In genomic region chrX:48996969-48997368, GRCh38 we compare ENCODE assay signal across 24 cellular contexts. TPM values are rescaled to one million over a fixed set of nuclear protein-coding genes. Genes with fewer than 3 reads are reported as not detected.
A peak's percentile ranks its signal among the peaks of the same experiment; 100 is the strongest.
DNase-seq lines count a peak whose midpoint lies in the region; ATAC-seq, FAIRE-seq and TF ChIP-seq lines count a peak whose summit lies in the region.
"Had no signal": no experiment of that assay in that cellular context is flagged by ENCODE, and none has a peak within 500 bp of the region (broad histone marks: within the 10 kb centered on the region; RNA-seq: fewer than 3 reads in every experiment).

No MANE protein-coding gene starts in this region.

- H4K20me1 ChIP-seq in endothelial cell of umbilical vein (replicated peaks; ENCODE audit: control insufficient read depth, extremely low read depth, insufficient read depth, low read length), result no peaks in the 10 kb centered on the region

- no peak overlapping the region for H3K4me2 ChIP-seq in endothelial cell of umbilical vein (ENCODE audit: insufficient read depth, low read length)

- H3K27me3 ChIP-seq in endothelial cell of umbilical vein (ENCODE audit: control insufficient read depth in 2 of 2, insufficient read depth in 2 of 2, low read length in 2 of 2), result no peaks in the 10 kb centered on the region
- H3K27me3 ChIP-seq: body of pancreas, ovary, Peyer's patch, sigmoid colon, tibial nerve had no signal

- no peak overlapping the region for H3K27ac ChIP-seq in endothelial cell of umbilical vein (ENCODE audit: insufficient read depth, low read depth, low read length)
- H3K27ac ChIP-seq: body of pancreas, heart right ventricle, ovary, Peyer's patch, sigmoid colon, tibial nerve had no signal

- intact Hi-C loops in natural killer cell (cut with micrococcal nuclease), result no loop called here
- intact Hi-C loops in endothelial cell of umbilical vein (cut with micrococcal nuclease), result no loop called here
- intact Hi-C loops in cardiac septum (cut with DNase I), result no loop called here

- no peak for TF ChIP-seq CTCF in natural killer cell (IDR thresholded peaks at IDR 0.05)
- TF ChIP-seq CTCF in endothelial cell of umbilical vein (IDR thresholded peaks at IDR 0.05; ENCODE audit: extremely low read depth in 1 of 2, insufficient read depth in 1 of 2, low read depth in 1 of 2, low read length in 2 of 2), result no peak

- ATAC-seq in natural killer cell treated with Interleukin-12 subunit alpha and Interleukin-12 subunit beta and Interleukin-15 and Interleukin-18, amount 100 ng/mL, for 72 hours, result no peak
- ATAC-seq in natural killer cell (no peak), HG02870 (IDR thresholded peaks at IDR 0.05; ENCODE audit: unreplicated experiment) (no peak)
- no peak for ATAC-seq in stimulated activated memory B cell treated with anti-CD40 and anti-IgM and Interleukin-4, amounts not matched to agents 10 μg/mL and 1 μg/mL and 100 μg/mL, for 72 hours
- ATAC-seq: body of pancreas, heart right ventricle had no signal

- no peak overlapping the region for H3K4me3 ChIP-seq in endothelial cell of umbilical vein (replicated peaks in 1 of 3; ENCODE audit: insufficient read depth in 1 of 3, low read depth in 1 of 3, low read length in 3 of 3)
- H3K4me3 ChIP-seq: body of pancreas, heart right ventricle, lung, ovary, Peyer's patch, sigmoid colon, tibial nerve had no signal

- H3K79me2 ChIP-seq in endothelial cell of umbilical vein (ENCODE audit: control insufficient read depth, insufficient read depth, low read length), result peaks cover 8% of the 10 kb centered on the region

- FAIRE-seq in endothelial cell of umbilical vein (lab: Jason Lieb, UNC), result no peak
- FAIRE-seq: colon, endometrium, TTC549 had no signal

- H3K4me1 Mint-ChIP-seq in natural killer cell treated with Interleukin-12 subunit alpha and Interleukin-12 subunit beta and Interleukin-15 and Interleukin-18, amount 100 ng/mL, for 72 hours (ENCODE audit: low read depth in 2 of 2), result peaks cover 29 to 31% of the 10 kb centered on the region in 2 donors
- H3K4me1 Mint-ChIP-seq in natural killer cell, result peaks cover 21 to 45% of the 10 kb centered on the region in 2 donors
- H3K4me1 Mint-ChIP-seq in stimulated activated memory B cell treated with anti-CD40 and anti-IgM and Interleukin-4, amounts not matched to agents 10 μg/mL and 1 μg/mL and 100 μg/mL, for 72 hours, result peaks cover 38% of the 10 kb centered on the region

- H3K36me3 Mint-ChIP-seq in natural killer cell treated with Interleukin-12 subunit alpha and Interleukin-12 subunit beta and Interleukin-15 and Interleukin-18, amount 100 ng/mL, for 72 hours, result peaks cover 33% of the 10 kb centered on the region
- H3K36me3 Mint-ChIP-seq in natural killer cell, result no peaks in the 10 kb centered on the region
- H3K36me3 Mint-ChIP-seq in stimulated activated memory B cell treated with anti-CD40 and anti-IgM and Interleukin-4, amounts not matched to agents 10 μg/mL and 1 μg/mL and 100 μg/mL, for 72 hours, result peaks cover 62% of the 10 kb centered on the region

- peaks cover 0 to 20% of the 10 kb centered on the region in 2 experiments for H3K36me3 ChIP-seq in endothelial cell of umbilical vein (ENCODE audit: control insufficient read depth in 2 of 2, extremely low read depth in 1 of 2, insufficient read depth in 2 of 2, low read length in 2 of 2)
- H3K36me3 ChIP-seq: ovary had no signal

- peaks cover 3% of the 10 kb centered on the region for H3K4me1 ChIP-seq in endothelial cell of umbilical vein (ENCODE audit: control insufficient read depth, extremely low read depth, insufficient read depth, low read length)

- peak overlapping the region; percentile 13 for H3K4me3 Mint-ChIP-seq in natural killer cell treated with Interleukin-12 subunit alpha and Interleukin-12 subunit beta and Interleukin-15 and Interleukin-18, amount 100 ng/mL, for 72 hours
- no peak overlapping the region for H3K4me3 Mint-ChIP-seq in natural killer cell
- no peak overlapping the region for H3K4me3 Mint-ChIP-seq in stimulated activated memory B cell treated with anti-CD40 and anti-IgM and Interleukin-4, amounts not matched to agents 10 μg/mL and 1 μg/mL and 100 μg/mL, for 72 hours
- H3K4me3 Mint-ChIP-seq: activated naive CD8-positive, alpha-beta T cell had no signal

- peak overlapping the region in 1 of 2 donors; percentile 5 for H3K27ac Mint-ChIP-seq in natural killer cell treated with Interleukin-12 subunit alpha and Interleukin-12 subunit beta and Interleukin-15 and Interleukin-18, amount 100 ng/mL, for 72 hours
- no peak overlapping the region for H3K27ac Mint-ChIP-seq in natural killer cell
- H3K27ac Mint-ChIP-seq in stimulated activated memory B cell treated with anti-CD40 and anti-IgM and Interleukin-4, amounts not matched to agents 10 μg/mL and 1 μg/mL and 100 μg/mL, for 72 hours, result peak overlapping the region; percentile 28

- POLR2A ChIA-PET in endothelial cell of umbilical vein (lab: Charles Lee), result no interaction called here

- no peak overlapping the region for H3K9ac ChIP-seq in endothelial cell of umbilical vein (replicated peaks; ENCODE audit: extremely low read depth, insufficient read depth, low read length)

- dilution Hi-C loops in endothelial cell of umbilical vein (cut with MboI; ENCODE audit: extremely low pct_ligation_motif_present, low sequenced_read_pairs), result no loop called here

- no peaks in the 10 kb centered on the region for H3K9me1 ChIP-seq in endothelial cell of umbilical vein (replicated peaks; ENCODE audit: control insufficient read depth, extremely low read depth, insufficient read depth, low read length)

- CTCF ChIA-PET in endothelial cell of umbilical vein (lab: Charles Lee), result no interaction called here

- no peaks in the 10 kb centered on the region for H3K9me3 Mint-ChIP-seq in natural killer cell treated with Interleukin-12 subunit alpha and Interleukin-12 subunit beta and Interleukin-15 and Interleukin-18, amount 100 ng/mL, for 72 hours
- no peaks in the 10 kb centered on the region for H3K9me3 Mint-ChIP-seq in natural killer cell
- peaks cover 3% of the 10 kb centered on the region for H3K9me3 Mint-ChIP-seq in stimulated activated memory B cell treated with anti-CD40 and anti-IgM and Interleukin-4, amounts not matched to agents 10 μg/mL and 1 μg/mL and 100 μg/mL, for 72 hours

- no TSS peak for BruUV-seq in endothelial cell of umbilical vein (replicated peaks; lab: Mats Ljungman, UMichigan)

- no peak for TF ChIP-seq POLR2A in endothelial cell of umbilical vein (IDR thresholded peaks at IDR 0.05; ENCODE audit: low read depth, low read length)

- no peaks in the 10 kb centered on the region for H3K9me3 ChIP-seq in endothelial cell of umbilical vein (replicated peaks; ENCODE audit: control insufficient read depth, insufficient read depth, low read length)
- H3K9me3 ChIP-seq: body of pancreas, heart right ventricle, ovary, Peyer's patch, sigmoid colon, tibial nerve had no signal

- DNase-seq in natural killer cell treated with Interleukin-12 subunit alpha and Interleukin-12 subunit beta and Interleukin-15 and Interleukin-18, amount 100 ng/mL, for 72 hours (ENCODE audit: low spot score), result no peak
- no peak for DNase-seq in natural killer cell
- peak; percentile 1 for DNase-seq in endothelial cell of umbilical vein (ENCODE audit: low read depth, low spot score)
- no peak for DNase-seq in NCI-H1694 treated with DMSO at 0.1 percent for 48 hours (lab: John Stamatoyannopoulos, UW)
- DNase-seq in cardiac septum (ENCODE audit: low spot score), result no peak
- DNase-seq: activated CD4-positive, alpha-beta T cell treated with anti-CD3 and anti-CD28 coated beads, Interleukin-2, amount 50 U/mL, for 4 hours; body of pancreas; CD8-positive, alpha-beta memory T cell; heart right ventricle; islet precursor cell; NCI-H748 treated with DMSO at 0.1 percent for 48 hours; Peyer's patch; sigmoid colon; stimulated activated naive CD4-positive, alpha-beta T cell treated with Interleukin-2 at 50 U/mL for 16 hours had no signal

- H3K27me3 Mint-ChIP-seq in natural killer cell treated with Interleukin-12 subunit alpha and Interleukin-12 subunit beta and Interleukin-15 and Interleukin-18, amount 100 ng/mL, for 72 hours, result peaks cover 0 to 2% of the 10 kb centered on the region in 2 donors
- no peaks in the 10 kb centered on the region for H3K27me3 Mint-ChIP-seq in natural killer cell (ENCODE audit: low read depth in 2 of 2)
- no peaks in the 10 kb centered on the region for H3K27me3 Mint-ChIP-seq in stimulated activated memory B cell treated with anti-CD40 and anti-IgM and Interleukin-4, amounts not matched to agents 10 μg/mL and 1 μg/mL and 100 μg/mL, for 72 hours
- H3K27me3 Mint-ChIP-seq: activated naive CD8-positive, alpha-beta T cell had no signal

- no peak overlapping the region for H2AFZ ChIP-seq in endothelial cell of umbilical vein (ENCODE audit: low read depth, low read length)

RNA-seq across cellular contexts. Expression of gene GRIPAP1, which starts 5.1 kb away (rescaled TPM):
- total RNA-seq in natural killer cell treated with Interleukin-12 subunit alpha and Interleukin-12 subunit beta and Interleukin-15 and Interleukin-18, amount 100 ng/mL, for 72 hours, result 100 to 1,000 TPM in 1 of 2 donors, 10 to 100 TPM in 1; 97.8 to 143 TPM
- total RNA-seq in natural killer cell (100 to 1,000 TPM; 120 to 141 (median 131) TPM), endothelial cell of umbilical vein (48.5 and 49.4 TPM in 2 replicates), cardiac septum (24.9 TPM)
- 44.6 TPM for polyA plus RNA-seq in PFSK-1 (2012; ENCODE audit: insufficient read length, low read depth)
- polyA plus RNA-seq in endothelial cell of umbilical vein, result 19.0 and 25.3 TPM in 2 replicates
- polyA plus RNA-seq in endothelial cell of umbilical vein (2011; cell fraction: cytosol; rRNA removed), result 25.4 and 27.1 TPM in 2 replicates
- polyA plus RNA-seq in endothelial cell of umbilical vein (2011; cell fraction: nucleus; rRNA removed), result 136 and 138 TPM in 2 replicates
- polyA plus RNA-seq in endothelial cell of umbilical vein (2012), result 32.3 and 37.9 TPM in 2 replicates
- polyA minus RNA-seq in endothelial cell of umbilical vein, result 37.6 and 39.8 TPM in 2 replicates
- 14.7 TPM for polyA minus RNA-seq in endothelial cell of umbilical vein (2011; cell fraction: cytosol; rRNA and poly(A)+ RNA removed)
- polyA minus RNA-seq in endothelial cell of umbilical vein (2011; cell fraction: nucleus; rRNA and poly(A)+ RNA removed), result 26.2 and 39.1 TPM in 2 replicates

RNA-seq across cellular contexts. Expression of gene KCND1, which starts 25.3 kb away (rescaled TPM):
- total RNA-seq in natural killer cell treated with Interleukin-12 subunit alpha and Interleukin-12 subunit beta and Interleukin-15 and Interleukin-18, amount 100 ng/mL, for 72 hours, result 1 to 10 TPM; 3.3 to 6.2 TPM
- total RNA-seq in natural killer cell (1 to 10 TPM; 2.7 to 3.6 (median 3.0) TPM), endothelial cell of umbilical vein (0.67 and 1.3 TPM in 2 replicates), cardiac septum (0.27 TPM)
- 4.0 TPM for polyA plus RNA-seq in PFSK-1 (2012; ENCODE audit: insufficient read length, low read depth)
- 0.54 and 1.1 TPM in 2 replicates for polyA plus RNA-seq in endothelial cell of umbilical vein
- polyA plus RNA-seq in endothelial cell of umbilical vein (2011; cell fraction: cytosol; rRNA removed), result 0.34 and 0.63 TPM in 2 replicates
- polyA plus RNA-seq in endothelial cell of umbilical vein (2011; cell fraction: nucleus; rRNA removed), result 3.6 and 4.8 TPM in 2 replicates
- polyA plus RNA-seq in endothelial cell of umbilical vein (2012), result 1.0 and 1.6 TPM in 2 replicates
- 0.66 and 1.5 TPM in 2 replicates for polyA minus RNA-seq in endothelial cell of umbilical vein
- 0.41 TPM for polyA minus RNA-seq in endothelial cell of umbilical vein (2011; cell fraction: cytosol; rRNA and poly(A)+ RNA removed)
- 0.82 and 1.8 TPM in 2 replicates for polyA minus RNA-seq in endothelial cell of umbilical vein (2011; cell fraction: nucleus; rRNA and poly(A)+ RNA removed)

RNA-seq across cellular contexts. Expression of gene OTUD5, which starts 39.6 kb away (rescaled TPM):
- 10 to 100 TPM; 75.8 to 79.9 TPM for total RNA-seq in natural killer cell treated with Interleukin-12 subunit alpha and Interleukin-12 subunit beta and Interleukin-15 and Interleukin-18, amount 100 ng/mL, for 72 hours
- 100 to 1,000 TPM in 1 of 3 donors, 10 to 100 TPM in 2; 92.2 to 106 (median 92.5) TPM for total RNA-seq in natural killer cell
- 85.9 TPM for polyA plus RNA-seq in PFSK-1 (2012; ENCODE audit: insufficient read length, low read depth)
- 41.0 and 44.3 TPM in 2 replicates for total RNA-seq in endothelial cell of umbilical vein
- 44.6 and 46.3 TPM in 2 replicates for polyA plus RNA-seq in endothelial cell of umbilical vein
- polyA plus RNA-seq in endothelial cell of umbilical vein (2011; cell fraction: cytosol; rRNA removed), result 39.1 and 43.8 TPM in 2 replicates
- 113 and 124 TPM in 2 replicates for polyA plus RNA-seq in endothelial cell of umbilical vein (2011; cell fraction: nucleus; rRNA removed)
- polyA plus RNA-seq in endothelial cell of umbilical vein (2012), result 50.2 and 50.7 TPM in 2 replicates
- polyA minus RNA-seq in endothelial cell of umbilical vein, result 69.9 and 98.0 TPM in 2 replicates
- polyA minus RNA-seq in endothelial cell of umbilical vein (2011; cell fraction: cytosol; rRNA and poly(A)+ RNA removed), result 59.3 TPM
- 25.3 and 29.0 TPM in 2 replicates for polyA minus RNA-seq in endothelial cell of umbilical vein (2011; cell fraction: nucleus; rRNA and poly(A)+ RNA removed)
- 29.1 TPM for total RNA-seq in cardiac septum

RNA-seq across cellular contexts. Expression of gene TFE3, which starts 46.2 kb away (rescaled TPM):
- total RNA-seq in natural killer cell treated with Interleukin-12 subunit alpha and Interleukin-12 subunit beta and Interleukin-15 and Interleukin-18, amount 100 ng/mL, for 72 hours, result 10 to 100 TPM; 38.6 to 45.6 TPM
- total RNA-seq in natural killer cell (10 to 100 TPM; 43.8 to 57.5 (median 43.9) TPM), endothelial cell of umbilical vein (35.5 and 37.1 TPM in 2 replicates), cardiac septum (21.9 TPM)
- polyA plus RNA-seq in PFSK-1 (2012; ENCODE audit: insufficient read length, low read depth), result 65.5 TPM
- 22.3 and 26.8 TPM in 2 replicates for polyA plus RNA-seq in endothelial cell of umbilical vein
- 13.5 and 18.2 TPM in 2 replicates for polyA plus RNA-seq in endothelial cell of umbilical vein (2011; cell fraction: cytosol; rRNA removed)
- polyA plus RNA-seq in endothelial cell of umbilical vein (2011; cell fraction: nucleus; rRNA removed), result 19.1 and 21.2 TPM in 2 replicates
- 34.9 and 39.8 TPM in 2 replicates for polyA plus RNA-seq in endothelial cell of umbilical vein (2012)
- polyA minus RNA-seq in endothelial cell of umbilical vein, result 25.1 and 40.6 TPM in 2 replicates
- polyA minus RNA-seq in endothelial cell of umbilical vein (2011; cell fraction: cytosol; rRNA and poly(A)+ RNA removed), result 34.6 TPM
- polyA minus RNA-seq in endothelial cell of umbilical vein (2011; cell fraction: nucleus; rRNA and poly(A)+ RNA removed), result 13.8 and 17.8 TPM in 2 replicates
